13 cellular contexts compared by ENCODE assay signal in the genomic region with DNA sequence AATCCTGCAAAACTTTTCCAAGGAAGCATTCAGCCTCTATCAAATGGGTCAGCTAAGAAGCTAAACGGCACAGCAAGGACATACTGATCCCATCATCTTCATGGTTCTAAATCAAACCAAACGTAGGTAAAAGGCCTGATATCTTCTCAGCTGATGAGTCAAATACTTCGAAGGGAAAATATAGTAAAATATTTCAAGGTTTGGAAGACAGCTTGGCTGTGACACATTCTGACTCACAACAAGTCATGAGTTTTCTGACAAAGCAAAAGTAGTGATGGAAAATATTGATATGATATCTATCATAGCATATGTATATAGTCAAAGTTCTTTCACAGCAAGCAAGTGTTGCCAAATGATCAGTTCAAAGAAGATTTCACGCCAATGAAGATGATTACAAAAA. TPM values are rescaled to one million over a fixed set of nuclear protein-coding genes. Genes with fewer than 3 reads are reported as not detected.
DNase-seq lines count a peak whose midpoint lies in the region; ATAC-seq, FAIRE-seq and TF ChIP-seq lines count a peak whose summit lies in the region.
"Had no signal": no experiment of that assay in that cellular context is flagged by ENCODE, and none has a peak within 500 bp of the region (broad histone marks: within the 10 kb centered on the region; RNA-seq: fewer than 3 reads in every experiment).

No MANE protein-coding gene starts in this region.

- POLR2A ChIA-PET in activated CD4-positive, alpha-beta T cell treated with anti-CD3 and anti-CD28 coated beads for 36 hours (lab: Charles Lee): interaction anchor here (0.7 kb wide), 1 partner anchor 36 kb away, joined by 4 read pairs; no protein-coding TSS in a partner anchor
- POLR2A ChIA-PET in endothelial cell of umbilical vein (lab: Charles Lee): no interaction called here

- no peak overlapping the region for H2BK20ac ChIP-seq in H9 (ENCODE audit: low read depth, low read length, poor library complexity, severe bottlenecking)

- H2BK120ac ChIP-seq in H9 (ENCODE audit: low read depth, low read length, poor library complexity, severe bottlenecking): no peak overlapping the region

- H3K23me2 ChIP-seq in H9 (ENCODE audit: insufficient read length, low read depth, low read length, poor library complexity, severe bottlenecking): no peaks in the 10 kb centered on the region

- no peak overlapping the region for H4K5ac ChIP-seq in H9 (ENCODE audit: insufficient read length, low read depth, low read length)

- intact Hi-C loops in activated CD4-positive, alpha-beta T cell treated with anti-CD3 and anti-CD28 coated beads for 36 hours (cut with DNase I, micrococcal nuclease): loop anchor here (1.0 to 2.0 kb wide), 4 partner anchors 16 to 86 kb away; no protein-coding TSS in a partner anchor
- intact Hi-C loops in endothelial cell of umbilical vein (cut with micrococcal nuclease): loop anchor here (2.0 kb wide), 1 partner anchor 650 kb away; no protein-coding TSS in a partner anchor

- FAIRE-seq in endothelial cell of umbilical vein (lab: Jason Lieb, UNC): peak; percentile 87
- FAIRE-seq in GM12892 (lab: Jason Lieb, UNC): no peak
- FAIRE-seq: A204.1, H1 had no signal

- H3K18ac ChIP-seq in H9 (ENCODE audit: insufficient read length, low read depth, low read length): no peak overlapping the region

- H3K9ac ChIP-seq in endothelial cell of umbilical vein (replicated peaks; ENCODE audit: extremely low read depth, insufficient read depth, low read length): no peak overlapping the region
- H3K9ac ChIP-seq in skeletal muscle satellite cell (ENCODE audit: low read depth, low read length): peak overlapping the region; percentile 59
- H3K9ac ChIP-seq in H9 (ENCODE audit: extremely low read depth, insufficient read length, low read length): no peak overlapping the region

- H3K9me1 ChIP-seq in endothelial cell of umbilical vein (replicated peaks; ENCODE audit: control insufficient read depth, extremely low read depth, insufficient read depth, low read length): no peaks in the 10 kb centered on the region

- no peak overlapping the region for H4K91ac ChIP-seq in H9 (ENCODE audit: insufficient read length, low read depth, low read length)

- H3K27ac ChIP-seq in endothelial cell of umbilical vein (ENCODE audit: insufficient read depth, low read depth, low read length) (peak overlapping the region; percentile 61), H9 (ENCODE audit: insufficient read length, low read depth, low read length) (no peak overlapping the region)
- H3K27ac ChIP-seq: body of pancreas, ovary had no signal

- peaks cover 92% of the 10 kb centered on the region for H3K4me1 Mint-ChIP-seq in activated CD4-positive, alpha-beta T cell treated with anti-CD3 and anti-CD28 coated beads for 36 hours
- H3K4me1 Mint-ChIP-seq in H9: peaks cover 10 to 16% of the 10 kb centered on the region in 2 experiments

- CTCF ChIA-PET in activated CD4-positive, alpha-beta T cell treated with anti-CD3 and anti-CD28 coated beads for 36 hours (lab: Charles Lee): interaction anchor here (1.0 to 7.6 kb wide), 7 partner anchors 9 to 83 kb away, joined by 3 to 33 read pairs (median 5); no protein-coding TSS in a partner anchor
- CTCF ChIA-PET in endothelial cell of umbilical vein (lab: Charles Lee): interaction anchor here (0.8 to 2.5 kb wide), 5 partner anchors 9 to 655 kb away, joined by 3 to 10 read pairs (median 5); no protein-coding TSS in a partner anchor

- H4K20me1 ChIP-seq in endothelial cell of umbilical vein (replicated peaks; ENCODE audit: control insufficient read depth, extremely low read depth, insufficient read depth, low read length): no peaks in the 10 kb centered on the region
- no peaks in the 10 kb centered on the region for H4K20me1 ChIP-seq in H9 (ENCODE audit: control insufficient read depth, insufficient read depth, insufficient read length)

- H3K4me2 ChIP-seq in endothelial cell of umbilical vein (ENCODE audit: insufficient read depth, low read length): peak overlapping the region; percentile 43
- H3K4me2 ChIP-seq in skeletal muscle satellite cell (ENCODE audit: low read length): peak overlapping the region; percentile 58
- no peak overlapping the region for H3K4me2 ChIP-seq in H9 (ENCODE audit: insufficient read depth, insufficient read length, low read length)

- no peaks in the 10 kb centered on the region for H3K79me1 ChIP-seq in H9 (ENCODE audit: insufficient read depth, low read depth, low read length, poor library complexity, severe bottlenecking)

- peak overlapping the region; percentile 59 for H3K4me3 Mint-ChIP-seq in activated CD4-positive, alpha-beta T cell treated with anti-CD3 and anti-CD28 coated beads for 36 hours
- H3K4me3 Mint-ChIP-seq in H9: no peak overlapping the region

- dilution Hi-C loops in endothelial cell of umbilical vein (cut with MboI; ENCODE audit: extremely low pct_ligation_motif_present, low sequenced_read_pairs): no loop called here

- no peak overlapping the region for H3K14ac ChIP-seq in H9 (ENCODE audit: insufficient read depth, low read length)

- H3T11ph ChIP-seq in H9 (ENCODE audit: low read length): no peak overlapping the region

- no peak overlapping the region for H2BK12ac ChIP-seq in H9 (ENCODE audit: insufficient read length, low read depth, low read length)

- no peak overlapping the region for H3K56ac ChIP-seq in H9 (ENCODE audit: insufficient read length, low read depth, low read length)

- H2BK15ac ChIP-seq in H9 (ENCODE audit: low read depth, low read length): no peak overlapping the region

- no CpG with 5 or more reads among the region's 4 CpGs for WGBS in H9 (ENCODE audit: extremely low coverage, insufficient read length, low lambda C conversion rate)

- H3K27me3 Mint-ChIP-seq in activated CD4-positive, alpha-beta T cell treated with anti-CD3 and anti-CD28 coated beads for 36 hours: no peaks in the 10 kb centered on the region
- H3K27me3 Mint-ChIP-seq in H9 (ENCODE audit: low read depth): no peaks in the 10 kb centered on the region

- H3K9me3 ChIP-seq in endothelial cell of umbilical vein (replicated peaks; ENCODE audit: control insufficient read depth, insufficient read depth, low read length) (no peaks in the 10 kb centered on the region), skeletal muscle satellite cell (replicated peaks; ENCODE audit: low read length) (no peaks in the 10 kb centered on the region), H9 (ENCODE audit: control insufficient read depth, low read depth, low read length) (no peaks in the 10 kb centered on the region)
- H3K9me3 ChIP-seq: body of pancreas, ovary had no signal

- H3K79me2 ChIP-seq in endothelial cell of umbilical vein (ENCODE audit: control insufficient read depth, insufficient read depth, low read length): no peaks in the 10 kb centered on the region
- H3K79me2 ChIP-seq in H9 (ENCODE audit: insufficient read depth, low read length): no peaks in the 10 kb centered on the region

- H3K4me3 ChIP-seq in endothelial cell of umbilical vein (replicated peaks in 1 of 3; ENCODE audit: insufficient read depth in 1 of 3, low read depth in 1 of 3, low read length in 3 of 3): no peak overlapping the region
- no peak overlapping the region for H3K4me3 ChIP-seq in skeletal muscle satellite cell (ENCODE audit: low read length)
- H3K4me3 ChIP-seq: body of pancreas, ovary had no signal

- peak overlapping the region; percentile 95 for H3K27ac Mint-ChIP-seq in activated CD4-positive, alpha-beta T cell treated with anti-CD3 and anti-CD28 coated beads for 36 hours
- H3K27ac Mint-ChIP-seq in H9: no peak overlapping the region

- H3K36me3 Mint-ChIP-seq in activated CD4-positive, alpha-beta T cell treated with anti-CD3 and anti-CD28 coated beads for 36 hours (ENCODE audit: low read depth): peaks cover 19% of the 10 kb centered on the region
- no peaks in the 10 kb centered on the region for H3K36me3 Mint-ChIP-seq in H9 (ENCODE audit: insufficient read depth in 1 of 3, low read depth in 3 of 3)

- no peak overlapping the region for H3K23ac ChIP-seq in H9 (ENCODE audit: insufficient read length, low read depth, low read length)

- DNase-seq in activated CD4-positive, alpha-beta T cell treated with anti-CD3 and anti-CD28 coated beads for 36 hours: no peak
- no peak for DNase-seq in activated CD4-positive, alpha-beta T cell treated with anti-CD3 and anti-CD28 coated beads, Interleukin-2, amount 50 U/mL, for 48 hours
- DNase-seq in endothelial cell of umbilical vein (ENCODE audit: low read depth, low spot score): peak; percentile 72
- DNase-seq in GM12892 (ENCODE audit: insufficient read length): no peak
- no peak for DNase-seq in H9
- DNase-seq in activated effector memory CD4-positive, alpha-beta T cell treated with anti-CD3 and anti-CD28 coated beads, Interleukin-2, amount 50 U/mL, for 16 hours: no peak
- DNase-seq: body of pancreas, hypothalamus, ovary had no signal

- no peak overlapping the region for H4K8ac ChIP-seq in H9 (replicated peaks; ENCODE audit: insufficient read length, low read depth, low read length)

- H2AK5ac ChIP-seq in H9 (ENCODE audit: insufficient read length, low read length): no peak overlapping the region

- H2BK5ac ChIP-seq in H9 (ENCODE audit: insufficient read length, low read length): no peak overlapping the region

- H3K4me1 ChIP-seq in endothelial cell of umbilical vein (ENCODE audit: control insufficient read depth, extremely low read depth, insufficient read depth, low read length) (peaks cover 13% of the 10 kb centered on the region), skeletal muscle satellite cell (ENCODE audit: control insufficient read depth, insufficient read depth, low read length) (peaks cover 48% of the 10 kb centered on the region), H9 (ENCODE audit: insufficient read depth, low read length) (no peaks in the 10 kb centered on the region)

- TF ChIP-seq CTCF in endothelial cell of umbilical vein (IDR thresholded peaks at IDR 0.05; ENCODE audit: extremely low read depth in 1 of 2, insufficient read depth in 1 of 2, low read depth in 1 of 2, low read length in 2 of 2): no peak
- no peak for TF ChIP-seq CTCF in H9 (conservative IDR thresholded peaks at IDR 0.05)

- ATAC-seq in activated CD4-positive, alpha-beta T cell treated with anti-CD3 and anti-CD28 coated beads for 36 hours: peak; percentile 79
- peak; percentile 76 for ATAC-seq in SK-N-SH treated with all-trans-retinoic acid at 6 μM for 48 hours
- ATAC-seq: body of pancreas had no signal

- H3K36me3 ChIP-seq in endothelial cell of umbilical vein (ENCODE audit: control insufficient read depth in 2 of 2, extremely low read depth in 1 of 2, insufficient read depth in 2 of 2, low read length in 2 of 2): no peaks in the 10 kb centered on the region
- no peaks in the 10 kb centered on the region for H3K36me3 ChIP-seq in skeletal muscle satellite cell (ENCODE audit: insufficient read depth, low read length)
- H3K36me3 ChIP-seq: ovary had no signal

- no peak overlapping the region for H3K4ac ChIP-seq in H9 (ENCODE audit: low read depth, low read length)

- BruUV-seq in endothelial cell of umbilical vein (replicated peaks; lab: Mats Ljungman, UMichigan): no TSS peak

- H3K27me3 ChIP-seq in endothelial cell of umbilical vein (ENCODE audit: control insufficient read depth in 2 of 2, insufficient read depth in 2 of 2, low read length in 2 of 2): no peaks in the 10 kb centered on the region
- H3K27me3 ChIP-seq in skeletal muscle satellite cell (ENCODE audit: control insufficient read depth, insufficient read depth, low read length): no peaks in the 10 kb centered on the region
- H3K27me3 ChIP-seq in H9 (ENCODE audit: insufficient read depth, low read length): no peaks in the 10 kb centered on the region
- H3K27me3 ChIP-seq: body of pancreas, ovary had no signal

- H3K9me3 Mint-ChIP-seq in activated CD4-positive, alpha-beta T cell treated with anti-CD3 and anti-CD28 coated beads for 36 hours (ENCODE audit: low read depth): no peaks in the 10 kb centered on the region
- no peaks in the 10 kb centered on the region for H3K9me3 Mint-ChIP-seq in H9

- no peak for TF ChIP-seq POLR2A in endothelial cell of umbilical vein (IDR thresholded peaks at IDR 0.05; ENCODE audit: low read depth, low read length)
- no peak for TF ChIP-seq POLR2A in GM12892 (IDR thresholded peaks at IDR 0.05; ENCODE audit: low read depth, low read length)

- H2AFZ ChIP-seq in endothelial cell of umbilical vein (ENCODE audit: low read depth, low read length): no peak overlapping the region
- no peak overlapping the region for H2AFZ ChIP-seq in H9 (ENCODE audit: low read length)

RNA-seq across cellular contexts. Expression of gene DOCK10, which starts 31.5 kb away (rescaled TPM):
- 100 to 1,000 TPM; 177 to 196 TPM for total RNA-seq in activated CD4-positive, alpha-beta T cell treated with anti-CD3 and anti-CD28 coated beads for 36 hours
- total RNA-seq in endothelial cell of umbilical vein: 19.4 and 23.0 TPM in 2 replicates
- 5.8 and 6.1 TPM in 2 replicates for polyA plus RNA-seq in endothelial cell of umbilical vein
- 12.7 and 14.3 TPM in 2 replicates for polyA plus RNA-seq in endothelial cell of umbilical vein (2011; cell fraction: cytosol; rRNA removed)
- 25.6 and 36.2 TPM in 2 replicates for polyA plus RNA-seq in endothelial cell of umbilical vein (2011; cell fraction: nucleus; rRNA removed)
- polyA plus RNA-seq in endothelial cell of umbilical vein (2012): 13.3 and 26.3 TPM in 2 replicates
- 17.8 and 30.8 TPM in 2 replicates for polyA minus RNA-seq in endothelial cell of umbilical vein
- not detected for polyA minus RNA-seq in endothelial cell of umbilical vein (2011; cell fraction: cytosol; rRNA and poly(A)+ RNA removed)
- polyA minus RNA-seq in endothelial cell of umbilical vein (2011; cell fraction: nucleus; rRNA and poly(A)+ RNA removed): 41.4 and 78.5 TPM in 2 replicates
- 49.4 and 64.2 TPM in 2 replicates for total RNA-seq in skeletal muscle satellite cell (2012; rRNA removed)
- 36.6 TPM for polyA plus RNA-seq in GM12892 (2012; ENCODE audit: missing spikeins)
- total RNA-seq in H9 (2021): 0.61 and 0.79 TPM in 2 replicates

Comparison
In these comparisons a context has a peak if more than half of its experiments do, and no peak if none do; other contexts are left out.
1. RNA of gene DOCK10, which starts 31.5 kb away (total RNA-seq): 177 to 196 TPM in activated CD4-positive, alpha-beta T cell treated with anti-CD3 and anti-CD28 coated beads for 36 hours and 19.4 to 23.0 TPM in endothelial cell of umbilical vein; 0.61 to 0.79 TPM in H9; every median in the first group is over 10 times any median in the second.